In the genomic region with DNA sequence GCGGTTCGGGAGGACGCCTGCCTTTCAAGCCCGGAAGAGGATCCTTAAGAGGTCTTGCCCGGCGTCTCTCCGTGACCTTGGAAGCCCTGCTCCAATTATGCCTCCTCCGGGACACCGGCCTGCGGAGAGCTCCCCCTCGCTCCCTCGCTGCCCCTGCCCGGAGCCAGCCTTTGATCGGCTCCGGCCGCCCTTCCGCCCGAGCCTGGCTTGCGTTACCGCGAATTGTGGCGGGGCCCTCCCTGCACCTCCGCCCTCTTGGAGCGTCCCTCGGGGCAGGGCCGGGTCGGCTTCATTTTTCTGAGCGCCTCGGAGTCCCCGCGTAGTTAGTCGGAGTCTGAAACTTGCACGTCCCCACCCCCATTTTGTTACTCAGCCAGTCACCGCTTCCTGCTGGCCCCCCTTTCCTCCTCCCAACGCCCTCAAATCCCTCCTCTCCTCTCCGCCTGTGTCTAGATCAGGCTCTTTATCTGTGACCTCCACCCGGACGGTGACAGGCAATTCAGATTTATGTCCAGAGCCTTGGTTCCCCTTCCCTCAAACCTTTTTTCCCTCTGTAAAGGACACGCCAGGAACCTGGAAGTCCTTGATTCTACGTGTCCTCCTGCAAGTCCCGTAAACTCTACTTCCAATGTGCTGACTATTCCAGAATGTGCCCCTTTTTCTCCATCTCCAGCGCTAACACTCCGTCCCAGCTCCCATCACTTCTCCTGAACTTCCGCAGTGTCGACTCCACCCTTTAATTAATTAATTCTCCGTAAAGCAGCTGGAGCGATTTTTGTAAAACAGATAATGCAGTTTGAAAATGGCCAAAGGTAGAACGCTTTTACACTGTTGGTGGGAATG, we compare ENCODE assay signal across 1 cellular context.
TF ChIP-seq lines count a peak whose summit lies in the region.

No MANE protein-coding gene starts in this region.

TF ChIP-seq in K562, 482 proteins besides CTCF, POLR2A, EP300 and RAD21 (continued from another document and continues in another):
- TF ChIP-seq, protein P1, sequence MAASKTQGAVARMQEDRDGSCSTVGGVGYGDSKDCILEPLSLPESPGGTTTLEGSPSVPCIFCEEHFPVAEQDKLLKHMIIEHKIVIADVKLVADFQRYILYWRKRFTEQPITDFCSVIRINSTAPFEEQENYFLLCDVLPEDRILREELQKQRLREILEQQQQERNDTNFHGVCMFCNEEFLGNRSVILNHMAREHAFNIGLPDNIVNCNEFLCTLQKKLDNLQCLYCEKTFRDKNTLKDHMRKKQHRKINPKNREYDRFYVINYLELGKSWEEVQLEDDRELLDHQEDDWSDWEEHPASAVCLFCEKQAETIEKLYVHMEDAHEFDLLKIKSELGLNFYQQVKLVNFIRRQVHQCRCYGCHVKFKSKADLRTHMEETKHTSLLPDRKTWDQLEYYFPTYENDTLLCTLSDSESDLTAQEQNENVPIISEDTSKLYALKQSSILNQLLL (CRISPR knock-in tag; IDR thresholded peaks at IDR 0.05; ENCODE audit: borderline replicate concordance), result no peak
- TF ChIP-seq ZC3H11A (IDR thresholded peaks at IDR 0.05; ENCODE audit: low read depth, low read length) (no peak), ZNF507 (tag; conservative IDR thresholded peaks at IDR 0.05) (no peak), PHF21A (IDR thresholded peaks at IDR 0.05; ENCODE audit: borderline replicate concordance, low read depth) (peak; percentile 97), NR2F6 (CRISPR knock-in tag; IDR thresholded peaks at IDR 0.05) (peak; percentile 80; the same call in 1 of the 2 replicates), PHF8 (IDR thresholded peaks at IDR 0.05; ENCODE audit: borderline replicate concordance, low read length) (peak; percentile 85), RFX1 (IDR thresholded peaks at IDR 0.05) (no peak), TAF1 (IDR thresholded peaks at IDR 0.05; ENCODE audit: control insufficient read depth, extremely low read depth, insufficient read depth, low read length, severe bottlenecking) (peak; percentile 29), TOE1 (IDR thresholded peaks at IDR 0.05; ENCODE audit: borderline replicate concordance) (peak; percentile 74), TOE1 (CRISPR knock-in tag; IDR thresholded peaks at IDR 0.05; ENCODE audit: borderline replicate concordance, low read depth) (no peak), EGR1 (conservative IDR thresholded peaks at IDR 0.05) (peak; percentile 53; the same call in 1 of the 2 replicates), MAFF (IDR thresholded peaks at IDR 0.05; ENCODE audit: low read length) (peak; percentile 19; the same call in 1 of the 2 replicates), ZNF282 (CRISPR knock-in tag; IDR thresholded peaks at IDR 0.05) (no peak), PTRF (tag; IDR thresholded peaks at IDR 0.05) (no peak), HEY1 (CRISPR knock-in tag; IDR thresholded peaks at IDR 0.05; ENCODE audit: borderline replicate concordance) (no peak), ZSCAN29 (IDR thresholded peaks at IDR 0.05) (no peak), HMG20B (CRISPR knock-in tag; IDR thresholded peaks at IDR 0.05) (no peak), KAT7 (CRISPR knock-in tag; IDR thresholded peaks at IDR 0.05; ENCODE audit: borderline replicate concordance) (peak; percentile 79; the same call in 1 of the 2 replicates), NCOA1 (IDR thresholded peaks at IDR 0.05; ENCODE audit: low read depth) (peak; percentile 86), JUN (IDR thresholded peaks at IDR 0.05; ENCODE audit: borderline replicate concordance, low read depth, low read length) (no peak), JUN (CRISPR knock-in tag; IDR thresholded peaks at IDR 0.05; ENCODE audit: borderline replicate concordance) (0 out of 2 replicates have a peak, but pooled peaks have one; percentile 45), ERF (CRISPR knock-in tag; IDR thresholded peaks at IDR 0.05) (peak; percentile 73; the same call in 1 of the 2 replicates), GATA2 (CRISPR knock-in tag; IDR thresholded peaks at IDR 0.05) (peak; percentile 83), TCF3 (CRISPR knock-in tag; IDR thresholded peaks at IDR 0.05) (peak; percentile 94), ZNF57 (CRISPR knock-in tag; IDR thresholded peaks at IDR 0.05) (0 out of 2 replicates have a peak, but pooled peaks have one; percentile 19), CTBP1 (IDR thresholded peaks at IDR 0.05; ENCODE audit: borderline replicate concordance) (peak; percentile 72; the same call in 1 of the 2 replicates), ADNP (tag; IDR thresholded peaks at IDR 0.05) (no peak), TARDBP (IDR thresholded peaks at IDR 0.05) (peak; percentile 22; the same call in 1 of the 2 replicates), HMGN3 (IDR thresholded peaks at IDR 0.05; ENCODE audit: borderline replicate concordance, extremely low read depth, insufficient read length, low read depth, low read length) (peak; percentile 77), ZNF316 (IDR thresholded peaks at IDR 0.05) (peak; percentile 81), POLR2H (tag; IDR thresholded peaks at IDR 0.05; ENCODE audit: low read depth) (peak; percentile 86), LEF1 (IDR thresholded peaks at IDR 0.05) (peak; percentile 96), CXXC5 (CRISPR knock-in tag; IDR thresholded peaks at IDR 0.05) (peak; percentile 85), BCOR (IDR thresholded peaks at IDR 0.05) (peak; percentile 88), SIN3B (IDR thresholded peaks at IDR 0.05; ENCODE audit: low read depth) (no peak), RBM14 (IDR thresholded peaks at IDR 0.05; ENCODE audit: borderline replicate concordance, insufficient read depth, low read depth, low read length) (no peak), CBFB (CRISPR knock-in tag; IDR thresholded peaks at IDR 0.05) (no peak)
- TF ChIP-seq, protein P2, sequence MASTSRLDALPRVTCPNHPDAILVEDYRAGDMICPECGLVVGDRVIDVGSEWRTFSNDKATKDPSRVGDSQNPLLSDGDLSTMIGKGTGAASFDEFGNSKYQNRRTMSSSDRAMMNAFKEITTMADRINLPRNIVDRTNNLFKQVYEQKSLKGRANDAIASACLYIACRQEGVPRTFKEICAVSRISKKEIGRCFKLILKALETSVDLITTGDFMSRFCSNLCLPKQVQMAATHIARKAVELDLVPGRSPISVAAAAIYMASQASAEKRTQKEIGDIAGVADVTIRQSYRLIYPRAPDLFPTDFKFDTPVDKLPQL (IDR thresholded peaks at IDR 0.05; ENCODE audit: extremely low read depth, insufficient read length), result no peak
- TF ChIP-seq, protein P3, sequence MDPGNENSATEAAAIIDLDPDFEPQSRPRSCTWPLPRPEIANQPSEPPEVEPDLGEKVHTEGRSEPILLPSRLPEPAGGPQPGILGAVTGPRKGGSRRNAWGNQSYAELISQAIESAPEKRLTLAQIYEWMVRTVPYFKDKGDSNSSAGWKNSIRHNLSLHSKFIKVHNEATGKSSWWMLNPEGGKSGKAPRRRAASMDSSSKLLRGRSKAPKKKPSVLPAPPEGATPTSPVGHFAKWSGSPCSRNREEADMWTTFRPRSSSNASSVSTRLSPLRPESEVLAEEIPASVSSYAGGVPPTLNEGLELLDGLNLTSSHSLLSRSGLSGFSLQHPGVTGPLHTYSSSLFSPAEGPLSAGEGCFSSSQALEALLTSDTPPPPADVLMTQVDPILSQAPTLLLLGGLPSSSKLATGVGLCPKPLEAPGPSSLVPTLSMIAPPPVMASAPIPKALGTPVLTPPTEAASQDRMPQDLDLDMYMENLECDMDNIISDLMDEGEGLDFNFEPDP (CRISPR knock-in tag; IDR thresholded peaks at IDR 0.05), result no peak
- TF ChIP-seq, protein P4, sequence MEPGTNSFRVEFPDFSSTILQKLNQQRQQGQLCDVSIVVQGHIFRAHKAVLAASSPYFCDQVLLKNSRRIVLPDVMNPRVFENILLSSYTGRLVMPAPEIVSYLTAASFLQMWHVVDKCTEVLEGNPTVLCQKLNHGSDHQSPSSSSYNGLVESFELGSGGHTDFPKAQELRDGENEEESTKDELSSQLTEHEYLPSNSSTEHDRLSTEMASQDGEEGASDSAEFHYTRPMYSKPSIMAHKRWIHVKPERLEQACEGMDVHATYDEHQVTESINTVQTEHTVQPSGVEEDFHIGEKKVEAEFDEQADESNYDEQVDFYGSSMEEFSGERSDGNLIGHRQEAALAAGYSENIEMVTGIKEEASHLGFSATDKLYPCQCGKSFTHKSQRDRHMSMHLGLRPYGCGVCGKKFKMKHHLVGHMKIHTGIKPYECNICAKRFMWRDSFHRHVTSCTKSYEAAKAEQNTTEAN (CRISPR knock-in tag; IDR thresholded peaks at IDR 0.05), result no peak
- TF ChIP-seq, protein P5, sequence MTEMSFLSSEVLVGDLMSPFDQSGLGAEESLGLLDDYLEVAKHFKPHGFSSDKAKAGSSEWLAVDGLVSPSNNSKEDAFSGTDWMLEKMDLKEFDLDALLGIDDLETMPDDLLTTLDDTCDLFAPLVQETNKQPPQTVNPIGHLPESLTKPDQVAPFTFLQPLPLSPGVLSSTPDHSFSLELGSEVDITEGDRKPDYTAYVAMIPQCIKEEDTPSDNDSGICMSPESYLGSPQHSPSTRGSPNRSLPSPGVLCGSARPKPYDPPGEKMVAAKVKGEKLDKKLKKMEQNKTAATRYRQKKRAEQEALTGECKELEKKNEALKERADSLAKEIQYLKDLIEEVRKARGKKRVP (CRISPR knock-in tag; IDR thresholded peaks at IDR 0.05), result peak; percentile 71; the same call in 1 of the 2 replicates
- TF ChIP-seq, protein P6, sequence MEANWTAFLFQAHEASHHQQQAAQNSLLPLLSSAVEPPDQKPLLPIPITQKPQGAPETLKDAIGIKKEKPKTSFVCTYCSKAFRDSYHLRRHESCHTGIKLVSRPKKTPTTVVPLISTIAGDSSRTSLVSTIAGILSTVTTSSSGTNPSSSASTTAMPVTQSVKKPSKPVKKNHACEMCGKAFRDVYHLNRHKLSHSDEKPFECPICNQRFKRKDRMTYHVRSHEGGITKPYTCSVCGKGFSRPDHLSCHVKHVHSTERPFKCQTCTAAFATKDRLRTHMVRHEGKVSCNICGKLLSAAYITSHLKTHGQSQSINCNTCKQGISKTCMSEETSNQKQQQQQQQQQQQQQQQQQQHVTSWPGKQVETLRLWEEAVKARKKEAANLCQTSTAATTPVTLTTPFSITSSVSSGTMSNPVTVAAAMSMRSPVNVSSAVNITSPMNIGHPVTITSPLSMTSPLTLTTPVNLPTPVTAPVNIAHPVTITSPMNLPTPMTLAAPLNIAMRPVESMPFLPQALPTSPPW (CRISPR knock-in tag; IDR thresholded peaks at IDR 0.05), result peak; percentile 98
- TF ChIP-seq, protein P7, sequence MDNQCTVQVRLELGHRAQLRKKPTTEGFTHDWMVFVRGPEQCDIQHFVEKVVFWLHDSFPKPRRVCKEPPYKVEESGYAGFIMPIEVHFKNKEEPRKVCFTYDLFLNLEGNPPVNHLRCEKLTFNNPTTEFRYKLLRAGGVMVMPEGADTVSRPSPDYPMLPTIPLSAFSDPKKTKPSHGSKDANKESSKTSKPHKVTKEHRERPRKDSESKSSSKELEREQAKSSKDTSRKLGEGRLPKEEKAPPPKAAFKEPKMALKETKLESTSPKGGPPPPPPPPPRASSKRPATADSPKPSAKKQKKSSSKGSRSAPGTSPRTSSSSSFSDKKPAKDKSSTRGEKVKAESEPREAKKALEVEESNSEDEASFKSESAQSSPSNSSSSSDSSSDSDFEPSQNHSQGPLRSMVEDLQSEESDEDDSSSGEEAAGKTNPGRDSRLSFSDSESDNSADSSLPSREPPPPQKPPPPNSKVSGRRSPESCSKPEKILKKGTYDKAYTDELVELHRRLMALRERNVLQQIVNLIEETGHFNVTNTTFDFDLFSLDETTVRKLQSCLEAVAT (IDR thresholded peaks at IDR 0.05), result 0 out of 4 replicates have a peak, but pooled peaks have one; percentile 40 to 58
- TF ChIP-seq, protein P8, sequence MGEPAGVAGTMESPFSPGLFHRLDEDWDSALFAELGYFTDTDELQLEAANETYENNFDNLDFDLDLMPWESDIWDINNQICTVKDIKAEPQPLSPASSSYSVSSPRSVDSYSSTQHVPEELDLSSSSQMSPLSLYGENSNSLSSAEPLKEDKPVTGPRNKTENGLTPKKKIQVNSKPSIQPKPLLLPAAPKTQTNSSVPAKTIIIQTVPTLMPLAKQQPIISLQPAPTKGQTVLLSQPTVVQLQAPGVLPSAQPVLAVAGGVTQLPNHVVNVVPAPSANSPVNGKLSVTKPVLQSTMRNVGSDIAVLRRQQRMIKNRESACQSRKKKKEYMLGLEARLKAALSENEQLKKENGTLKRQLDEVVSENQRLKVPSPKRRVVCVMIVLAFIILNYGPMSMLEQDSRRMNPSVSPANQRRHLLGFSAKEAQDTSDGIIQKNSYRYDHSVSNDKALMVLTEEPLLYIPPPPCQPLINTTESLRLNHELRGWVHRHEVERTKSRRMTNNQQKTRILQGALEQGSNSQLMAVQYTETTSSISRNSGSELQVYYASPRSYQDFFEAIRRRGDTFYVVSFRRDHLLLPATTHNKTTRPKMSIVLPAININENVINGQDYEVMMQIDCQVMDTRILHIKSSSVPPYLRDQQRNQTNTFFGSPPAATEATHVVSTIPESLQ (CRISPR knock-in tag; IDR thresholded peaks at IDR 0.05), result no peak
- TF ChIP-seq, protein P9, sequence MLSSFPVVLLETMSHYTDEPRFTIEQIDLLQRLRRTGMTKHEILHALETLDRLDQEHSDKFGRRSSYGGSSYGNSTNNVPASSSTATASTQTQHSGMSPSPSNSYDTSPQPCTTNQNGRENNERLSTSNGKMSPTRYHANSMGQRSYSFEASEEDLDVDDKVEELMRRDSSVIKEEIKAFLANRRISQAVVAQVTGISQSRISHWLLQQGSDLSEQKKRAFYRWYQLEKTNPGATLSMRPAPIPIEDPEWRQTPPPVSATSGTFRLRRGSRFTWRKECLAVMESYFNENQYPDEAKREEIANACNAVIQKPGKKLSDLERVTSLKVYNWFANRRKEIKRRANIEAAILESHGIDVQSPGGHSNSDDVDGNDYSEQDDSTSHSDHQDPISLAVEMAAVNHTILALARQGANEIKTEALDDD (IDR thresholded peaks at IDR 0.05), result peak; percentile 65; the same call in 1 of the 2 replicates
- TF ChIP-seq, protein P10, sequence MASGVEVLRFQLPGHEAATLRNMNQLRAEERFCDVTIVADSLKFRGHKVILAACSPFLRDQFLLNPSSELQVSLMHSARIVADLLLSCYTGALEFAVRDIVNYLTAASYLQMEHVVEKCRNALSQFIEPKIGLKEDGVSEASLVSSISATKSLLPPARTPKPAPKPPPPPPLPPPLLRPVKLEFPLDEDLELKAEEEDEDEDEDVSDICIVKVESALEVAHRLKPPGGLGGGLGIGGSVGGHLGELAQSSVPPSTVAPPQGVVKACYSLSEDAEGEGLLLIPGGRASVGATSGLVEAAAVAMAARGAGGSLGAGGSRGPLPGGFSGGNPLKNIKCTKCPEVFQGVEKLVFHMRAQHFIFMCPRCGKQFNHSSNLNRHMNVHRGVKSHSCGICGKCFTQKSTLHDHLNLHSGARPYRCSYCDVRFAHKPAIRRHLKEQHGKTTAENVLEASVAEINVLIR (CRISPR knock-in tag; IDR thresholded peaks at IDR 0.05), result peak; percentile 45; the same call in 1 of the 2 replicates
- TF ChIP-seq, protein P11, sequence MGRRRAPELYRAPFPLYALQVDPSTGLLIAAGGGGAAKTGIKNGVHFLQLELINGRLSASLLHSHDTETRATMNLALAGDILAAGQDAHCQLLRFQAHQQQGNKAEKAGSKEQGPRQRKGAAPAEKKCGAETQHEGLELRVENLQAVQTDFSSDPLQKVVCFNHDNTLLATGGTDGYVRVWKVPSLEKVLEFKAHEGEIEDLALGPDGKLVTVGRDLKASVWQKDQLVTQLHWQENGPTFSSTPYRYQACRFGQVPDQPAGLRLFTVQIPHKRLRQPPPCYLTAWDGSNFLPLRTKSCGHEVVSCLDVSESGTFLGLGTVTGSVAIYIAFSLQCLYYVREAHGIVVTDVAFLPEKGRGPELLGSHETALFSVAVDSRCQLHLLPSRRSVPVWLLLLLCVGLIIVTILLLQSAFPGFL (CRISPR knock-in tag; IDR thresholded peaks at IDR 0.05), result no peak
